ENCODE assay signal across 11 cellular contexts in the genomic region with DNA sequence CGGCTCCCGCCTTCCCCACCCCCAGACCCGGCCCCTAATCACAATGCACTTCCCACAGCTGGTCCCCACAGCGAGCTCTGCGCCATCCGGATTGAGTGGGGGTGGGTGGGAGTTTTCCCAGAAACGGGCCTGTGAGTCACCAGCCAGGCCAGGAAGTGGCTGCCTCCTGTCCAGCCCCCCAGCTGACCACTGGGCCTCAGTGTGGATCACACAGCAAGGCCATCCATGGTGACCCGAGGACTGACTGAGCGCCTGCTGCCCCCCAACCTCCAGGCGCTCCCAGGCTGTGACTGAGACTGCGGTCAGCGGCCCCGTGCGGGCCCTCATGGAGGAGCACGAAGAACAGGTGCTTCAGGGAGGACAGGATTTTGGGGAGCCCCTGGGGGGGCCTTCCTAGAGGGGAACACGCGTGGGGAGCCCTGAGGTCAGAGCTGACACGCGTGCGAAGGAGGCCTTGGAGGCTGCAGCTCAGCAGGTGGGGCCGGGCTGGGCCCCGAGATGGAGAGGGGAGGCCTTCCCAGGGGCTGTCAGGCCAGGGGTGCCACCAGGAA. TPM values are rescaled to one million over a fixed set of nuclear protein-coding genes. Genes with fewer than 3 reads are reported as not detected.
DNase-seq lines count a peak whose midpoint lies in the region; ATAC-seq and TF ChIP-seq lines count a peak whose summit lies in the region.
"Had no signal": no experiment of that assay in that cellular context is flagged by ENCODE, and none has a peak within 500 bp of the region (broad histone marks: within the 10 kb centered on the region; RNA-seq: fewer than 3 reads in every experiment).

No MANE protein-coding gene starts in this region.

- no peak overlapping the region for H3K4me2 ChIP-seq in fibroblast of lung (ENCODE audit: extremely low read depth, insufficient read depth, low read length)

- no peak for TF ChIP-seq CTCF in fibroblast of lung (conservative IDR thresholded peaks at IDR 0.05 in 1 of 2, IDR thresholded peaks at IDR 0.05 in 1 of 2; ENCODE audit: low read depth in 1 of 2, low read length in 2 of 2)
- no peak for TF ChIP-seq CTCF in mucosa of descending colon (IDR thresholded peaks at IDR 0.05)

- peaks cover 16% of the 10 kb centered on the region for H3K4me1 ChIP-seq in fibroblast of lung (ENCODE audit: control insufficient read depth, extremely low read depth, insufficient read depth, low read length)
- H3K4me1 ChIP-seq in mucosa of descending colon (ENCODE audit: low read depth), result peaks cover 39% of the 10 kb centered on the region

- in situ Hi-C loops in ACHN (cut with HindIII; ENCODE audit: low pct_ligation_motif_present, low pct_unique_long_range_greater_than_20kb, low sequenced_read_pairs), result no loop called here

- no peaks in the 10 kb centered on the region for H3K79me2 ChIP-seq in fibroblast of lung (ENCODE audit: control insufficient read depth, insufficient read depth, low read length)

- ATAC-seq in mucosa of descending colon (no peak), HG03039 (IDR thresholded peaks at IDR 0.05; ENCODE audit: unreplicated experiment) (no peak)
- no peak for ATAC-seq in activated T-helper 17 cell treated with anti-CD3 and anti-CD28 coated beads, Interleukin-2, amount 50 U/mL, for 72 hours (replicated peaks)

- H3K36me3 Mint-ChIP-seq in activated T-helper 17 cell treated with anti-CD3 and anti-CD28 coated beads, Interleukin-2, amount 50 U/mL, for 72 hours (ENCODE audit: low read depth), result no peaks in the 10 kb centered on the region
- H3K36me3 Mint-ChIP-seq: activated naive CD4-positive, alpha-beta T cell treated with anti-CD3 and anti-CD28 coated beads, Interleukin-2, amount 10 ng/mL, durations not matched to agents 7 days and 5 days; memory B cell had no signal

- peak overlapping the region; percentile 28 for H3K27ac ChIP-seq in fibroblast of lung (ENCODE audit: insufficient read depth, low read length)

- H3K27me3 Mint-ChIP-seq in activated T-helper 17 cell treated with anti-CD3 and anti-CD28 coated beads, Interleukin-2, amount 50 U/mL, for 72 hours, result peaks cover 4% of the 10 kb centered on the region

- DNase-seq in ACHN, result peak; percentile 15
- peak; percentile 12 for DNase-seq in MV-4-11 (lab: John Stamatoyannopoulos, UW)
- DNase-seq in fibroblast of lung (ENCODE audit: low read depth in 2 of 2), result peak; percentile 89
- peak in 2 of 3 donors; percentile 49 to 65 for DNase-seq in mucosa of descending colon
- DNase-seq in NCI-H2196 treated with DMSO at 0.1 percent for 48 hours (lab: John Stamatoyannopoulos, UW; ENCODE audit: unreplicated experiment), result no peak
- no peak for DNase-seq in NOMO-1 treated with DMSO at 0.1 percent for 48 hours (lab: John Stamatoyannopoulos, UW; ENCODE audit: unreplicated experiment)
- DNase-seq: activated CD4-positive, CD25-positive, alpha-beta regulatory T cell; activated naive CD4-positive, alpha-beta T cell treated with anti-CD3 and anti-CD28 coated beads, Interleukin-2, amount 10 ng/mL, durations not matched to agents 7 days and 5 days had no signal

- no peak overlapping the region for H3K9ac ChIP-seq in fibroblast of lung (ENCODE audit: insufficient read depth, low read length)

- H3K9me3 ChIP-seq in fibroblast of lung (ENCODE audit: control insufficient read depth, insufficient read depth, low read depth, low read length) (no peaks in the 10 kb centered on the region), mucosa of descending colon (no peaks in the 10 kb centered on the region)

- intact Hi-C loops in mucosa of descending colon (cut with DNase I, micrococcal nuclease), result no loop called here

- no peaks in the 10 kb centered on the region for H3K9me3 Mint-ChIP-seq in activated T-helper 17 cell treated with anti-CD3 and anti-CD28 coated beads, Interleukin-2, amount 50 U/mL, for 72 hours
- H3K9me3 Mint-ChIP-seq: activated naive CD4-positive, alpha-beta T cell treated with anti-CD3 and anti-CD28 coated beads, Interleukin-2, amount 10 ng/mL, durations not matched to agents 7 days and 5 days; memory B cell had no signal

- no peak overlapping the region for H2AFZ ChIP-seq in fibroblast of lung (ENCODE audit: low read length)

- H3K27me3 ChIP-seq in fibroblast of lung (ENCODE audit: control insufficient read depth, insufficient read depth, low read length), result no peaks in the 10 kb centered on the region

- no peak overlapping the region for H3K27ac Mint-ChIP-seq in activated T-helper 17 cell treated with anti-CD3 and anti-CD28 coated beads, Interleukin-2, amount 50 U/mL, for 72 hours
- H3K27ac Mint-ChIP-seq: activated naive CD4-positive, alpha-beta T cell treated with anti-CD3 and anti-CD28 coated beads, Interleukin-2, amount 10 ng/mL, durations not matched to agents 7 days and 5 days; memory B cell had no signal

- H3K36me3 ChIP-seq in fibroblast of lung (ENCODE audit: control insufficient read depth, insufficient read depth, low read length), result no peaks in the 10 kb centered on the region
- H3K36me3 ChIP-seq in mucosa of descending colon (ENCODE audit: low read depth), result no peaks in the 10 kb centered on the region

- no peaks in the 10 kb centered on the region for H4K20me1 ChIP-seq in fibroblast of lung (ENCODE audit: control insufficient read depth, extremely low read depth, insufficient read depth, low read length)

- H3K4me3 Mint-ChIP-seq in activated T-helper 17 cell treated with anti-CD3 and anti-CD28 coated beads, Interleukin-2, amount 50 U/mL, for 72 hours, result no peak overlapping the region
- H3K4me3 Mint-ChIP-seq: activated naive CD4-positive, alpha-beta T cell treated with anti-CD3 and anti-CD28 coated beads, Interleukin-2, amount 10 ng/mL, durations not matched to agents 7 days and 5 days; memory B cell had no signal

- no peaks in the 10 kb centered on the region for H3K4me1 Mint-ChIP-seq in activated T-helper 17 cell treated with anti-CD3 and anti-CD28 coated beads, Interleukin-2, amount 50 U/mL, for 72 hours
- H3K4me1 Mint-ChIP-seq: activated naive CD4-positive, alpha-beta T cell treated with anti-CD3 and anti-CD28 coated beads, Interleukin-2, amount 10 ng/mL, durations not matched to agents 7 days and 5 days had no signal

- H3K4me3 ChIP-seq in fibroblast of lung (replicated peaks in 1 of 4; ENCODE audit: control extremely low read depth in 1 of 4, insufficient read depth in 1 of 4, low read depth in 3 of 4, low read length in 4 of 4) (no peak overlapping the region), mucosa of descending colon (no peak overlapping the region)

RNA-seq across cellular contexts. Expression of gene EGFL7, which starts 48.3 kb away (rescaled TPM):
- total RNA-seq in fibroblast of lung (6.2 and 7.9 TPM in 2 replicates), mucosa of descending colon (10 to 100 TPM; 15.9 to 43.4 (median 18.9) TPM)
- polyA plus RNA-seq in fibroblast of lung, result 2.5 and 4.2 TPM in 2 replicates
- 5.3 and 7.6 TPM in 2 replicates for polyA plus RNA-seq in fibroblast of lung (2012)
- 0.93 and 3.1 TPM in 2 replicates for polyA minus RNA-seq in fibroblast of lung (ENCODE audit: low replicate concordance)
- total RNA-seq in activated T-helper 17 cell treated with anti-CD3 and anti-CD28 coated beads, Interleukin-2, amount 50 U/mL, for 72 hours, result 1 to 10 TPM in 1 of 2 donors, under 1 TPM in 1; 0.78 to 1.0 TPM

Comparison
In these comparisons a context has a peak if more than half of its experiments do, and no peak if none do; other contexts are left out.
1. DNase-seq: peak in ACHN (single experiment), MV-4-11 (single experiment), fibroblast of lung (2 of 2) and mucosa of descending colon (2 of 3); none in NCI-H2196 treated with DMSO at 0.1 percent for 48 hours (single experiment) and NOMO-1 treated with DMSO at 0.1 percent for 48 hours (single experiment).